1 cellular context compared by ENCODE assay signal in the genomic region with DNA sequence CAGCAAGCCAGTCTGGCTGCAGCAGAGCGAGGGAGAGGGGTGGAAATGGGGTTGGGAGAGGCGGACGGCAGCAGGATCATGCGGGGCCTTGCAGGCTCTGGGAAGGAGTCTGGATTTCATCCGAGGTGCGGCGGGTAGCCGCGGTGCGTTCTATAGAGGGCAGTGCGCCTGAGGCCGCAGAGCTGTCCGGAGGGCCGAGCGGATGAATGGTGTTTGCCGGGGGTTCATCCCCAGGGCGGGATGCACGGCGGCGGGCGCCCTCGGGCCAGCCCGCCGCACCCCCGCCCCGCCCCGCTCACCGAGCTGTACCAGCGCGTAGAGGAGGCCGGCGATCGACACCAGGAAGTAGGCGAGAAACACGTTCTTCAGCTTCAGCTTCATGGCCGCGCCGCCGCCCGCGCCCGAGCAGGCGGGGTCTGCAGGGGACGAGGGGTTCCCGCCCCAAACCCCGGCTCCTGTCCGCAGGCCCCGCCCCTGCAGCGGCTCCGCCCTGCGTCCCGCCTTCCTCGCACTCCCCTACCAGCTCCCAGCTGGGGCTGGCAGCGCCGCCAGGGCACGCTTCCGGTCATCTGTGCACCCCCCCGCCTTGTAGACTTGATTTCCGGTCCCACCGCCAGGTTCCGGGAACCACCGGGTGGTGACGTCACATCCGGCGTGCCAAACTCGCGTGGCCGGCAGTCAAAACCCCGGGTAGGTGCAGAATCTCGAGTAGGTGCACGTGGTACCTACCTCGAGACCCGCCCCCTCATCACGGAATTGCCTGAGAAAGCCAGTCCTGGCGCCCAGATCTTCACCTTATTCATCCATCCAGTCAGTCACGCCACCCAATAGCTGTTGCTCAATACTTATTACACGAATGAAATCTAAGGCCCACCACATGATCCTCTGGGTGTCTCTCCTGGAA.
TF ChIP-seq lines count a peak whose summit lies in the region.

A gene (minus strand): TSS at position 420 of the 904 bp plus-strand sequence. CDS start 39 bp downstream, at position 381.

TF ChIP-seq in GM23338, 12 proteins besides CTCF, POLR2A, EP300 and RAD21:
- TF ChIP-seq STAT1 (IDR thresholded peaks at IDR 0.05; ENCODE audit: unreplicated experiment) (no peak), POLR2AphosphoS5 (IDR thresholded peaks at IDR 0.05; ENCODE audit: low read depth) (peak; percentile 95), CREB1 (CRISPR knock-in tag; IDR thresholded peaks at IDR 0.05; ENCODE audit: low read depth) (peak; percentile 99)
- TF ChIP-seq, protein P1, sequence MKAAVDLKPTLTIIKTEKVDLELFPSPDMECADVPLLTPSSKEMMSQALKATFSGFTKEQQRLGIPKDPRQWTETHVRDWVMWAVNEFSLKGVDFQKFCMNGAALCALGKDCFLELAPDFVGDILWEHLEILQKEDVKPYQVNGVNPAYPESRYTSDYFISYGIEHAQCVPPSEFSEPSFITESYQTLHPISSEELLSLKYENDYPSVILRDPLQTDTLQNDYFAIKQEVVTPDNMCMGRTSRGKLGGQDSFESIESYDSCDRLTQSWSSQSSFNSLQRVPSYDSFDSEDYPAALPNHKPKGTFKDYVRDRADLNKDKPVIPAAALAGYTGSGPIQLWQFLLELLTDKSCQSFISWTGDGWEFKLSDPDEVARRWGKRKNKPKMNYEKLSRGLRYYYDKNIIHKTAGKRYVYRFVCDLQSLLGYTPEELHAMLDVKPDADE (IDR thresholded peaks at IDR 0.05) = peak; percentile 91
TF ChIP-seq in GM23338: peak in this region for 3.
